In genomic region chr3:125003369-125003853, GRCh38 we compare ENCODE assay signal across 10 cellular contexts. TPM values are rescaled to one million over a fixed set of nuclear protein-coding genes. Genes with fewer than 3 reads are reported as not detected.
DNase-seq lines count a peak whose midpoint lies in the region; ATAC-seq and TF ChIP-seq lines count a peak whose summit lies in the region.
"Had no signal": no experiment of that assay in that cellular context is flagged by ENCODE, and none has a peak within 500 bp of the region (broad histone marks: within the 10 kb centered on the region; RNA-seq: fewer than 3 reads in every experiment).

No MANE protein-coding gene starts in this region.

- intact Hi-C loops in colonic mucosa (cut with DNase I): loop anchor here (5.0 kb wide), 1 partner anchor 39 kb away; no protein-coding TSS in a partner anchor

- H3K9ac ChIP-seq in colonic mucosa (ENCODE audit: low read depth in 2 of 2, low read length in 2 of 2): no peak overlapping the region

- DNase-seq in HuH-7 (ENCODE audit: low spot score): peak; percentile 83
- peak; percentile 42 for DNase-seq in colonic mucosa
- peak; percentile 73 for DNase-seq in medulla oblongata (ENCODE audit: extremely low spot score)
- no peak for DNase-seq in foreskin keratinocyte
- no peak for DNase-seq in NCI-H345 (lab: John Stamatoyannopoulos, UW)
- DNase-seq: GDM1 had no signal

- H3K27me3 ChIP-seq in colonic mucosa: no peaks in the 10 kb centered on the region
- H3K27me3 ChIP-seq in foreskin keratinocyte: no peaks in the 10 kb centered on the region
- H3K27me3 ChIP-seq: neutrophil had no signal

- H3K4me3 ChIP-seq in colonic mucosa: no peak overlapping the region

- H3K4me1 ChIP-seq in colonic mucosa (peaks cover 2% of the 10 kb centered on the region), foreskin keratinocyte (no peaks in the 10 kb centered on the region)

- no peak overlapping the region for H3K27ac ChIP-seq in colonic mucosa
- peak overlapping the region; percentile 63 for H3K27ac ChIP-seq in temporal lobe (ENCODE audit: low read depth, low read length)
- H3K27ac ChIP-seq in foreskin keratinocyte: no peak overlapping the region
- H3K27ac ChIP-seq: neutrophil had no signal

- H3K36me3 ChIP-seq in colonic mucosa: no peaks in the 10 kb centered on the region
- H3K36me3 ChIP-seq: neutrophil had no signal

- no peaks in the 10 kb centered on the region for H3K9me3 ChIP-seq in colonic mucosa
- H3K9me3 ChIP-seq: neutrophil had no signal

- no peak for ATAC-seq in foreskin keratinocyte
- no peak for ATAC-seq in GM18511 (IDR thresholded peaks at IDR 0.05; ENCODE audit: unreplicated experiment)
- no peak for ATAC-seq in GM19035 (IDR thresholded peaks at IDR 0.05; ENCODE audit: unreplicated experiment)

- TF ChIP-seq CTCF in colonic mucosa (IDR thresholded peaks at IDR 0.05) (no peak), foreskin keratinocyte (conservative IDR thresholded peaks at IDR 0.05) (no peak)

RNA-seq across cellular contexts. Expression of gene HEG1, which starts 52.4 kb away (rescaled TPM):
- total RNA-seq in colonic mucosa (10 to 100 TPM in 1 of 2 donors, 1 to 10 TPM in 1; 5.1 to 10.7 TPM), temporal lobe (15.0 TPM), foreskin keratinocyte (15.7 and 19.6 TPM in 2 replicates)
- polyA plus RNA-seq in foreskin keratinocyte: 2.2 and 3.3 TPM in 2 replicates

Comparison
In these comparisons a context has a peak if more than half of its experiments do, and no peak if none do; other contexts are left out.
1. DNase-seq: peak in HuH-7 (single experiment), colonic mucosa (single experiment) and medulla oblongata (single experiment); none in foreskin keratinocyte (0 of 2) and NCI-H345 (single experiment).